Comparison of ENCODE assay signal across 16 cellular contexts in the genomic region with DNA sequence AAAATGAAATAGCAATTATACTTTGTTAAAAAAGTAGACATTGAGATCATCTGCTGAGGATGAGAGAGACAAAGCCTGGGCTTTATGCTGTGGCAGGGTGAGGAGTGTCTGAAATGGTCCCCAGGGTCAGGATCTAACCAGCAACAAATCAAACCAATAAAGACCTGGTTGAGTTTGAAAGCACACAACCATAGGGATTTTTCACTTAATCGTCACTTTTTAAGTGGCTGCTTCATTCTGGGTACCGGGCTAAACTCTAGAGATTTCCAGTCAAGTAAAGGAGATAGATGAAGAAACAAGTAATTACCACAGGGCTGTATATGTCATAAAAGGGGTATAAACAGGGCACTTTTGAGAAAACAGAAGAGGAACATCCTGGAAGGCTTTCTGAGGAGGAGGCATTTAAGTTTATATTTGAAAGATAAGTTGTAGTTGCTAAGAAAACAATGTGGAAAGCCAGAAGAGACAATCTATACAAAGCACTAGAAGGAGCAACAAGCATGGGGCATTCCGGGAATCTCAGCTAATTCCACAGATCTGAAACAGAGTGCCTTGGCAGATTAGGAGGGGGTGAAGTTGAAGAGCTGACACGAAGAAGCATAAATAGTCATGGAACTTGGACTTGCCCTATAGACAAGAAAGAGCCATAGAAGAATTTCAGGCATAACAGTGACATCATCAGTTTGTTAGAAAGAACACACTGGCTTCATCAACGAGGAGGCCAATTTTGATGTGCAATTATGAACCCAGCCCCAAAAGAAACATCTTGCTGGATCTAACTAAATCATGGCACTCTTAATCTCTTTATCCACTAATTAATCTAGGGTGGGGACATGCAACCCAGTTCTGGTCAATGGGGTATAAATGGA. TPM values are rescaled to one million over a fixed set of nuclear protein-coding genes. Genes with fewer than 3 reads are reported as not detected.
DNase-seq lines count a peak whose midpoint lies in the region; ATAC-seq and TF ChIP-seq lines count a peak whose summit lies in the region.
"Had no signal": no experiment of that assay in that cellular context is flagged by ENCODE, and none has a peak within 500 bp of the region (broad histone marks: within the 10 kb centered on the region; RNA-seq: fewer than 3 reads in every experiment).

No MANE protein-coding gene starts in this region.

- intact Hi-C loops in left colon (cut with DNase I, micrococcal nuclease), result no loop called here
- intact Hi-C loops in vagina (cut with DNase I), result no loop called here

- H3K4me3 ChIP-seq in AG04450 (ENCODE audit: low read depth, low read length) (no peak overlapping the region), HEK293 (ENCODE audit: low read depth, low read length) (no peak overlapping the region), fibroblast of the aortic adventitia (ENCODE audit: low read depth, low read length) (no peak overlapping the region), smooth muscle cell (no peak overlapping the region), vagina (no peak overlapping the region)
- H3K4me3 ChIP-seq: BLaER1, GM23248, HAP-1 had no signal

- H3K9ac ChIP-seq in smooth muscle cell (ENCODE audit: low read depth), result peak overlapping the region; percentile 18
- H3K9ac ChIP-seq: BLaER1, GM23248 had no signal

- H4K20me1 ChIP-seq in smooth muscle cell (ENCODE audit: low read depth), result no peaks in the 10 kb centered on the region
- H4K20me1 ChIP-seq: BLaER1 had no signal

- DNase-seq in AG04450 (ENCODE audit: low read depth, low spot score) (peak; percentile 13), fibroblast of the aortic adventitia (ENCODE audit: low read depth) (peak; percentile 13), smooth muscle cell (lab: John Stamatoyannopoulos, UW; ENCODE audit: unreplicated experiment) (no peak), left colon (no peak), vagina (ENCODE audit: extremely low spot score in 2 of 2) (no peak)
- DNase-seq: CD4-positive, alpha-beta memory T cell; DMS 273 treated with DMSO at 0.1 percent for 48 hours; DMS53; DND-41; GM23248; Karpas-422; KBM-7 had no signal

- 26% methylated on average over 5 of the region's 5 CpGs for WGBS in smooth muscle cell (ENCODE audit: low lambda C conversion rate)

- H2AFZ ChIP-seq in smooth muscle cell (ENCODE audit: low read depth), result peak overlapping the region; percentile 53
- H2AFZ ChIP-seq: GM23248 had no signal

- H3K4me1 ChIP-seq in HEK293 (ENCODE audit: control insufficient read depth, insufficient read depth, low read length) (no peaks in the 10 kb centered on the region), smooth muscle cell (ENCODE audit: low read depth) (no peaks in the 10 kb centered on the region), vagina (no peaks in the 10 kb centered on the region)
- H3K4me1 ChIP-seq: BLaER1, HAP-1 had no signal

- ATAC-seq in left colon (no peak), HG03280 (IDR thresholded peaks at IDR 0.05; ENCODE audit: unreplicated experiment) (no peak)

- no peaks in the 10 kb centered on the region for H3F3A ChIP-seq in smooth muscle cell (ENCODE audit: low read depth)

- H3K4me2 ChIP-seq in smooth muscle cell, result peak overlapping the region; percentile 46
- H3K4me2 ChIP-seq: BLaER1 had no signal

- H3K9me3 ChIP-seq in AG04450 (ENCODE audit: control insufficient read depth, insufficient read depth, low read length) (no peaks in the 10 kb centered on the region), HEK293 (ENCODE audit: control insufficient read depth, insufficient read depth, low read depth, low read length) (no peaks in the 10 kb centered on the region), smooth muscle cell (replicated peaks; ENCODE audit: low read depth) (no peaks in the 10 kb centered on the region), vagina (no peaks in the 10 kb centered on the region)
- H3K9me3 ChIP-seq: BLaER1, HAP-1 had no signal

- no peak for TF ChIP-seq POLR2A in vagina (IDR thresholded peaks at IDR 0.05)

- H3K36me3 ChIP-seq in HEK293 (ENCODE audit: control insufficient read depth in 2 of 2, insufficient read depth in 1 of 2, low read length in 2 of 2) (no peaks in the 10 kb centered on the region; a peak in 1 of 3 replicates), smooth muscle cell (ENCODE audit: low read depth) (no peaks in the 10 kb centered on the region), vagina (no peaks in the 10 kb centered on the region)
- H3K36me3 ChIP-seq: BLaER1, HAP-1 had no signal

- CTCF ChIA-PET in AG04450 (lab: Charles Lee), result no interaction called here
- CTCF ChIA-PET in HEK293 (lab: Yijun Ruan, JAX), result no interaction called here

- no peak for TF ChIP-seq CTCF in AG04450 (IDR thresholded peaks at IDR 0.05; ENCODE audit: low read depth, low read length)
- no peak for TF ChIP-seq CTCF in HEK293 (tag by site-specific recombination; IDR thresholded peaks at IDR 0.05)
- no peak for TF ChIP-seq CTCF in fibroblast of the aortic adventitia (IDR thresholded peaks at IDR 0.05; ENCODE audit: insufficient read depth, low read length)
- no peak for TF ChIP-seq CTCF in smooth muscle cell (IDR thresholded peaks at IDR 0.05; ENCODE audit: borderline replicate concordance, insufficient read depth, poor library complexity, severe bottlenecking)
- no peak for TF ChIP-seq CTCF in vagina (IDR thresholded peaks at IDR 0.05)

- H3K79me2 ChIP-seq in smooth muscle cell (ENCODE audit: low read depth), result no peaks in the 10 kb centered on the region

- POLR2A ChIA-PET in AG04450 (lab: Yijun Ruan, JAX), result no interaction called here
- POLR2A ChIA-PET in HEK293 (lab: Yijun Ruan, JAX), result no interaction called here

- H3K27me3 ChIP-seq in AG04450 (ENCODE audit: control insufficient read depth, insufficient read depth, low read length), result no peaks in the 10 kb centered on the region
- H3K27me3 ChIP-seq in smooth muscle cell (ENCODE audit: low read depth), result no peaks in the 10 kb centered on the region
- H3K27me3 ChIP-seq in vagina, result no peaks in the 10 kb centered on the region
- H3K27me3 ChIP-seq: BLaER1 had no signal

- H3K27ac ChIP-seq in AG04450 (ENCODE audit: low read depth, low read length) (no peak overlapping the region), HEK293 (ENCODE audit: extremely low read depth, low read depth, low read length) (no peak overlapping the region), smooth muscle cell (ENCODE audit: low read depth) (peak overlapping the region; percentile 68), vagina (no peak overlapping the region)
- H3K27ac ChIP-seq: BLaER1, GM23248 had no signal

TF ChIP-seq in HEK293, 187 proteins besides CTCF, POLR2A, EP300 and RAD21:
- TF ChIP-seq, protein P1, sequence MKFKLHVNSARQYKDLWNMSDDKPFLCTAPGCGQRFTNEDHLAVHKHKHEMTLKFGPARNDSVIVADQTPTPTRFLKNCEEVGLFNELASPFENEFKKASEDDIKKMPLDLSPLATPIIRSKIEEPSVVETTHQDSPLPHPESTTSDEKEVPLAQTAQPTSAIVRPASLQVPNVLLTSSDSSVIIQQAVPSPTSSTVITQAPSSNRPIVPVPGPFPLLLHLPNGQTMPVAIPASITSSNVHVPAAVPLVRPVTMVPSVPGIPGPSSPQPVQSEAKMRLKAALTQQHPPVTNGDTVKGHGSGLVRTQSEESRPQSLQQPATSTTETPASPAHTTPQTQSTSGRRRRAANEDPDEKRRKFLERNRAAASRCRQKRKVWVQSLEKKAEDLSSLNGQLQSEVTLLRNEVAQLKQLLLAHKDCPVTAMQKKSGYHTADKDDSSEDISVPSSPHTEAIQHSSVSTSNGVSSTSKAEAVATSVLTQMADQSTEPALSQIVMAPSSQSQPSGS (tag by site-specific recombination; IDR thresholded peaks at IDR 0.05; ENCODE audit: low read depth), result peak; percentile 82
- TF ChIP-seq ZXDB (tag by site-specific recombination; IDR thresholded peaks at IDR 0.05), result no peak

RNA-seq across cellular contexts. Expression of gene FRS2, which starts 46.9 kb away (rescaled TPM):
- polyA plus RNA-seq in AG04450 (2011; rRNA removed), result 28.2 and 41.9 TPM in 2 replicates
- 40.5 and 59.1 TPM in 2 replicates for polyA minus RNA-seq in AG04450 (2011; rRNA and poly(A)+ RNA removed)
- total RNA-seq in fibroblast of the aortic adventitia (ENCODE audit: low replicate concordance), result 30.4 and 67.0 TPM in 2 replicates
- total RNA-seq in smooth muscle cell, result 90.2 and 169 TPM in 2 replicates
- 21.6 and 23.8 TPM in 2 replicates for polyA plus RNA-seq in smooth muscle cell
- 10 to 100 TPM; 25.8 TPM for total RNA-seq in left colon
- 44.0 TPM for total RNA-seq in vagina

Comparison
In these comparisons a context has a peak if more than half of its experiments do, and no peak if none do; other contexts are left out.
1. DNase-seq: peak in AG04450 (single experiment) and fibroblast of the aortic adventitia (single experiment); none in smooth muscle cell (single experiment), left colon (0 of 2) and vagina (0 of 2).